ENCODE assay signal across 9 cellular contexts in the genomic region with DNA sequence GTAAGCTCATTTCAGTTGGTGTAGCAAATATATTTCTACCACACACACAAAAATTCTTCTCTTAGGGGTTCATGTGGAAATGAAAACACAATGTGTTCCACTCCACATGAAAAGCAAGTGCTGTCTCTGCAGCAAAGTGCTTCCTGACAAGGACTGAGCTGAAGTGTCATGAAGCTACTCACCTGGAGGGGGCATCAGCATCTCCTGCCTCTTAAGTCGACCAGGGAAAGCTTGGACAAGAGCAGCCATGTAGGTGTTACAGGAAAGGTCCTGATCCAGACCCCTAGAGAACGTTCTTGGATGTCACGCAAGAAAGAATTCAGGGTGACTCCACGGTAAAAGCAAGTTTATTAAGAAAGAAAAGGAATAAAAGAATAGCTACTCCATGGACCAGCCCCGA.
DNase-seq lines count a peak whose midpoint lies in the region; ATAC-seq and TF ChIP-seq lines count a peak whose summit lies in the region.
"Had no signal": no experiment of that assay in that cellular context is flagged by ENCODE, and none has a peak within 500 bp of the region (broad histone marks: within the 10 kb centered on the region; RNA-seq: fewer than 3 reads in every experiment).

No MANE protein-coding gene starts in this region.

- H3K4me2 ChIP-seq in OCI-LY7 (ENCODE audit: low read length), result no peak overlapping the region

- BruUV-seq in OCI-LY7 (replicated peaks; lab: Mats Ljungman, UMichigan), result no TSS peak

- H3K4me3 ChIP-seq in GM12864 (ENCODE audit: low read depth, low read length), result no peak overlapping the region
- H3K4me3 ChIP-seq in OCI-LY7 (ENCODE audit: low read depth, low read length, poor library complexity, severe bottlenecking), result no peak overlapping the region
- no peak overlapping the region for H3K4me3 ChIP-seq in fibroblast of the aortic adventitia (ENCODE audit: low read depth, low read length)
- H3K4me3 ChIP-seq in psoas muscle, result no peak overlapping the region

- peaks cover under 1% of the 10 kb centered on the region for H3K27me3 Mint-ChIP-seq in activated T-cell treated with anti-CD3 and anti-CD28 coated beads, Interleukin-2, amount 50 U/mL, for 4 hours (ENCODE audit: low read depth)

- intact Hi-C loops in OCI-LY7 (cut with micrococcal nuclease; ENCODE audit: unreplicated experiment) (no loop called here), psoas muscle (cut with DNase I) (no loop called here)

- no peaks in the 10 kb centered on the region for H3K27me3 ChIP-seq in psoas muscle (ENCODE audit: insufficient read depth in 3 of 3, low read length in 2 of 3)

- no peaks in the 10 kb centered on the region for H3K4me1 Mint-ChIP-seq in activated T-cell treated with anti-CD3 and anti-CD28 coated beads, Interleukin-2, amount 50 U/mL, for 4 hours (ENCODE audit: low read depth)
- H3K4me1 Mint-ChIP-seq: central memory CD8-positive, alpha-beta T cell had no signal

- no peaks in the 10 kb centered on the region for H3K9me3 Mint-ChIP-seq in activated T-cell treated with anti-CD3 and anti-CD28 coated beads, Interleukin-2, amount 50 U/mL, for 4 hours
- H3K9me3 Mint-ChIP-seq: central memory CD8-positive, alpha-beta T cell had no signal

- no peak overlapping the region for H3K4me3 Mint-ChIP-seq in activated T-cell treated with anti-CD3 and anti-CD28 coated beads, Interleukin-2, amount 50 U/mL, for 4 hours
- H3K4me3 Mint-ChIP-seq: central memory CD8-positive, alpha-beta T cell had no signal

- POLR2A ChIA-PET in OCI-LY7 (lab: Charles Lee), result interaction anchor here (0.7 kb wide), 2 partner anchors 9 to 1348 kb away, joined by 3 read pairs; no protein-coding TSS in a partner anchor

- peak; percentile 40 for DNase-seq in D341Med (ENCODE audit: low spot score)
- peak; percentile 18 for DNase-seq in GM12864 (ENCODE audit: low read depth)
- peak; percentile 47 for DNase-seq in OCI-LY7 (ENCODE audit: low spot score)
- peak; percentile 1 for DNase-seq in fibroblast of the aortic adventitia (ENCODE audit: low read depth)
- DNase-seq in activated T-cell treated with anti-CD3 and anti-CD28 coated beads, Interleukin-2, amount 50 U/mL, for 4 hours, result no peak
- DNase-seq in NCI-H2196 treated with DMSO at 0.1 percent for 48 hours (lab: John Stamatoyannopoulos, UW; ENCODE audit: unreplicated experiment), result no peak
- DNase-seq in psoas muscle, result no peak

- H3K79me2 ChIP-seq in OCI-LY7 (ENCODE audit: insufficient read depth, low read depth, low read length), result no peaks in the 10 kb centered on the region

- H3K9me3 ChIP-seq in OCI-LY7 (ENCODE audit: low read length), result no peaks in the 10 kb centered on the region
- no peaks in the 10 kb centered on the region for H3K9me3 ChIP-seq in psoas muscle

- no peaks in the 10 kb centered on the region for H3K9me2 ChIP-seq in OCI-LY7 (ENCODE audit: insufficient read depth, low read length)

- TF ChIP-seq CTCF in GM12864 (IDR thresholded peaks at IDR 0.05; ENCODE audit: low read depth, low read length, missing control alignments) (peak; percentile 57), OCI-LY7 (conservative IDR thresholded peaks at IDR 0.05; ENCODE audit: low read length) (peak; percentile 70), fibroblast of the aortic adventitia (IDR thresholded peaks at IDR 0.05; ENCODE audit: insufficient read depth, low read length) (no peak), psoas muscle (IDR thresholded peaks at IDR 0.05) (no peak)

- H2AFZ ChIP-seq in OCI-LY7 (ENCODE audit: low read length), result no peak overlapping the region

- CTCF ChIA-PET in OCI-LY7 (lab: Charles Lee; ENCODE audit: unreplicated experiment), result interaction anchor here (1.7 kb wide), 1 partner anchor 20 kb away, joined by 6 read pairs; no protein-coding TSS in a partner anchor

- no peaks in the 10 kb centered on the region for H4K20me1 ChIP-seq in OCI-LY7 (ENCODE audit: insufficient read depth, low read length)

- H3K36me3 Mint-ChIP-seq in activated T-cell treated with anti-CD3 and anti-CD28 coated beads, Interleukin-2, amount 50 U/mL, for 4 hours (ENCODE audit: insufficient read depth), result no peaks in the 10 kb centered on the region

- no peak overlapping the region for H3K27ac ChIP-seq in OCI-LY7 (ENCODE audit: low read depth, low read length, poor library complexity, severe bottlenecking)
- no peak overlapping the region for H3K27ac ChIP-seq in psoas muscle

- ATAC-seq in activated T-cell treated with anti-CD3 and anti-CD28 coated beads, Interleukin-2, amount 50 U/mL, for 4 hours, result no peak
- no peak for ATAC-seq in GM18498 (IDR thresholded peaks at IDR 0.05; ENCODE audit: unreplicated experiment)
- ATAC-seq in psoas muscle, result no peak

- H3K4me1 ChIP-seq in OCI-LY7 (ENCODE audit: insufficient read depth, low read length, poor library complexity, severe bottlenecking) (no peaks in the 10 kb centered on the region), psoas muscle (no peaks in the 10 kb centered on the region)

- WGBS in psoas muscle, 3 donors, result 71 to 75% (median 72%) methylated on average over 5 of the region's 5 CpGs

- H3K36me3 ChIP-seq in OCI-LY7 (ENCODE audit: insufficient read depth, low read length) (no peaks in the 10 kb centered on the region), psoas muscle (ENCODE audit: insufficient read depth in 1 of 2, low read depth in 1 of 2) (no peaks in the 10 kb centered on the region)

Comparison
In these comparisons a context has a peak if more than half of its experiments do, and no peak if none do; other contexts are left out.
1. DNase-seq: peak in D341Med (single experiment), GM12864 (single experiment), OCI-LY7 (single experiment) and fibroblast of the aortic adventitia (single experiment); none in activated T-cell treated with anti-CD3 and anti-CD28 coated beads, Interleukin-2, amount 50 U/mL, for 4 hours (single experiment), NCI-H2196 treated with DMSO at 0.1 percent for 48 hours (single experiment) and psoas muscle (0 of 2).
2. CTCF ChIP-seq: peak in GM12864 (single experiment) and OCI-LY7 (single experiment); none in fibroblast of the aortic adventitia (single experiment) and psoas muscle (single experiment).